1 cellular context compared by ENCODE assay signal in genomic region chr6:79762370-79762769, GRCh38.
TF ChIP-seq lines count a peak whose summit lies in the region.

No MANE protein-coding gene starts in this region.

TF ChIP-seq in H1, 55 proteins besides CTCF, POLR2A, EP300 and RAD21 (continued from another document):
- no peak for TF ChIP-seq CHD7 (IDR thresholded peaks at IDR 0.05; ENCODE audit: insufficient replicate concordance, low read length)
- TF ChIP-seq RFX5 (IDR thresholded peaks at IDR 0.05; ENCODE audit: borderline replicate concordance, low read depth, low read length) = no peak
- no peak for TF ChIP-seq TEAD4 (IDR thresholded peaks at IDR 0.05; ENCODE audit: low read depth, low read length)
- no peak for TF ChIP-seq CBX8 (IDR thresholded peaks at IDR 0.05; ENCODE audit: borderline replicate concordance, low read depth, low read length)
